9 cellular contexts compared by ENCODE assay signal in the genomic region with DNA sequence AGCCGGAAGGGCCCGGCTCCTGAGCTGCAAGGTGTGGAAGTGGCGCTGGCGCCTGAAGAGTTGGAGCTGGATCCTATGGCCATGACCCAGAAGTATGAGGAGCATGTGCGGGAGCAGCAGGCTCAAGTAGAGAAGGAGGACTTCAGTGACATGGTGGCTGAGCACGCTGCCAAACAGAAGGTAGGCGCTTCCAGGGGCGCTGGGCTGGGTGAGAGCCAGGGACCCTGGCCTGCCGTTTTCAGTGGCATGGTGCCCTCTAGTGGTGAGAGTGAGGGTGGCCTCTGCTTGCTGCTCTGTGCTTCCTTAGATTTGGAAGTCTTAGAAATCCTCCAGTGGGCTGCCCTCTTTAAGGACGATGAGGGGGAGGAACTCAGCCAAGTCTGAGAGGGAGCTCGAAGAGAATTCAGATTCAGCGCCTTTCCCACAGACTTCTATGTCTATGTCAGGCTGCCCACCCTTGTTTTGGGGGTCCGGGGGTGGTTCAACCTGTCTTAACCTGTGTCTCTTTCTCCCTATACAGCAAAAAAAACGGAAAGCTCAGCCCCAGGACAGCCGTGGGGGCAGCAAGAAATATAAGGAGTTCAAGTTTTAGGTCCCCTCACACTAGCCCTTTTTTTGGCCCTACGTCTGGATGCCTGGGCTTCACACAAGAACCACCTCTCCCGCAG. TPM values are rescaled to one million over a fixed set of nuclear protein-coding genes. Genes with fewer than 3 reads are reported as not detected.
DNase-seq lines count a peak whose midpoint lies in the region; ATAC-seq, FAIRE-seq and TF ChIP-seq lines count a peak whose summit lies in the region.
"Had no signal": no experiment of that assay in that cellular context is flagged by ENCODE, and none has a peak within 500 bp of the region (broad histone marks: within the 10 kb centered on the region; RNA-seq: fewer than 3 reads in every experiment).

No MANE protein-coding gene starts in this region.

- H3K36me3 ChIP-seq in bronchial epithelial cell (ENCODE audit: control insufficient read depth, insufficient read depth, low read length) = peaks cover 14% of the 10 kb centered on the region

- peaks cover 54% of the 10 kb centered on the region for H3K36me3 Mint-ChIP-seq in WTC11

- H3K27me3 Mint-ChIP-seq in WTC11 (ENCODE audit: low read depth) = no peaks in the 10 kb centered on the region

- H3K27ac Mint-ChIP-seq in WTC11 = peak overlapping the region; percentile 93

- no peaks in the 10 kb centered on the region for H3K27me3 ChIP-seq in bronchial epithelial cell (ENCODE audit: control insufficient read depth, insufficient read depth, low read length)

- peak; percentile 91 for TF ChIP-seq CTCF in WTC11 (IDR thresholded peaks at IDR 0.05)
- peak; percentile 96 for TF ChIP-seq CTCF in bronchial epithelial cell (IDR thresholded peaks at IDR 0.05; ENCODE audit: insufficient read depth, low read length, severe bottlenecking)

- POLR2A ChIA-PET in WTC11 (lab: Charles Lee) = no interaction called here

- H3K4me3 ChIP-seq in bronchial epithelial cell (ENCODE audit: low read depth, low read length) = no peak overlapping the region

- H3K4me3 Mint-ChIP-seq in WTC11 = peak overlapping the region; percentile 49

- CTCF ChIA-PET in WTC11 (lab: Charles Lee) = interaction anchor here (0.6 to 4.7 kb wide), 17 partner anchors 8 to 249 kb away, joined by 3 to 43 read pairs (median 4); a partner anchor contains a TSS

- H3K9me3 Mint-ChIP-seq in WTC11 = 0 out of 2 replicates have a peak, but pooled peaks cover 3% of the 10 kb centered on the region

- peaks cover 26% of the 10 kb centered on the region for H3K4me1 Mint-ChIP-seq in WTC11

- ATAC-seq in WTC11 (peak; percentile 73), GM18858 (IDR thresholded peaks at IDR 0.05; ENCODE audit: unreplicated experiment) (no peak)

- DNase-seq in NCI-H1417 (lab: John Stamatoyannopoulos, UW) (peak; percentile 53 to 82 (median 66)), NCI-H1417 treated with DMSO at 0.1 percent for 48 hours (lab: John Stamatoyannopoulos, UW) (no peak), NCI-H2029 treated with DMSO at 0.1 percent for 48 hours (lab: John Stamatoyannopoulos, UW) (peak; percentile 29), WTC11 (ENCODE audit: low spot score) (peak; percentile 90), bronchial epithelial cell (ENCODE audit: low read depth) (peak; percentile 58), islet precursor cell (peak; percentile 92)
- DNase-seq in stimulated activated CD4-positive, alpha-beta T cell treated with anti-CD3 and anti-CD28 coated beads, Interleukin-15, amount 100 ng/mL, for 24 hours = peak; percentile 83

- FAIRE-seq in bronchial epithelial cell (lab: Jason Lieb, UNC) = no peak
- FAIRE-seq: A204.1 had no signal

TF ChIP-seq in WTC11, 78 proteins besides CTCF, POLR2A, EP300 and RAD21:
- TF ChIP-seq FOXK1 (CRISPR knock-in tag; IDR thresholded peaks at IDR 0.05) (no peak), ETV6 (CRISPR knock-in tag; IDR thresholded peaks at IDR 0.05) (0 out of 2 replicates have a peak, but pooled peaks have one; percentile 35)

RNA-seq across cellular contexts. Expression of a gene that starts 1.8 kb away (rescaled TPM):
- total RNA-seq in WTC11 (2021) (30.1 to 34.8 TPM (median 30.9 TPM) in 3 replicates), bronchial epithelial cell (6.8 and 7.0 TPM in 2 replicates)

RNA-seq across cellular contexts. Expression of a gene that starts 16.1 kb away (rescaled TPM):
- 235 to 295 TPM (median 251 TPM) in 3 replicates for total RNA-seq in WTC11 (2021)
- 88.2 and 91.0 TPM in 2 replicates for total RNA-seq in bronchial epithelial cell

RNA-seq across cellular contexts. Expression of a gene that starts 19.3 kb away (rescaled TPM):
- total RNA-seq in WTC11 (2021) (21.3 to 22.6 TPM (median 21.6 TPM) in 3 replicates), bronchial epithelial cell (not detected in 2 replicates)

RNA-seq across cellular contexts. Expression of a gene that starts 42.0 kb away (rescaled TPM):
- not detected in 3 replicates for total RNA-seq in WTC11 (2021)
- total RNA-seq in bronchial epithelial cell = 0.26 TPM in 1 of 2 replicates, not detected in the other

RNA-seq across cellular contexts. Expression of a gene that starts 56.5 kb away (rescaled TPM):
- total RNA-seq in WTC11 (2021) = 0.72 to 2.7 TPM (median 1.9 TPM) in 3 replicates
- 3.9 and 4.4 TPM in 2 replicates for total RNA-seq in bronchial epithelial cell

Comparison
In these comparisons a context has a peak if more than half of its experiments do, and no peak if none do; other contexts are left out.
1. RNA of a gene that starts 19.3 kb away (total RNA-seq): 21.3 to 22.6 TPM in WTC11; not detected in bronchial epithelial cell; every median in the first group is over 10 times any median in the second.